ENCODE assay signal across 32 cellular contexts in the genomic region with DNA sequence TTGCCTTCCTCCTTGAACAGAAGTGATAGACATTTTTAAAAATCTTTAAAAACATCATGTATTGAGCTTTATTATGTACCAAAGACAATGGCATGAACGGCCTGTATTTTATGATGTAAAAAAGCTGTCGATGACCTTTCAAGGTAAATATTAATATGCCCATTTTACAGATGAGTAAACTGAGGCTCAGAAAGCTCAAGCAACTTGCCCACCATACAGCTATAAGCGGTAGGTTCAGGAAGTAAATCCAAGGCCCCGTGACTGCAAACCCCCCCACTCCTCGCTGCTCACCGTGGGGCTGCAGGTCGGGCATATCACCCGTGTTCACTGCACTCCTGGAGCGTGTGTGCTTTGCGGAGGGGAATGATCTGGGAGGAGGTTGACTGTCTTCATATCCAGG. TPM values are rescaled to one million over a fixed set of nuclear protein-coding genes. Genes with fewer than 3 reads are reported as not detected.
"Had no signal": no experiment of that assay in that cellular context is flagged by ENCODE, and none has a peak within 500 bp of the region (broad histone marks: within the 10 kb centered on the region; RNA-seq: fewer than 3 reads in every experiment).

No MANE protein-coding gene starts in this region.

- DNase-seq: activated B cell treated with CpG ODN at 0.5 μM for 24 hours; activated CD4-positive, alpha-beta T cell treated with anti-CD3 and anti-CD28 coated beads for 48 hours; activated CD4-positive, alpha-beta T cell treated with anti-CD3 and anti-CD28 coated beads, Interleukin-2, amount 50 U/mL, for 1 hour; activated CD4-positive, alpha-beta T cell treated with anti-CD3 and anti-CD28 coated beads, Interleukin-2, amount 50 U/mL, for 48 hours; activated CD8-positive, alpha-beta memory T cell treated with anti-CD3 and anti-CD28 coated beads for 24 hours; activated CD8-positive, alpha-beta T cell treated with anti-CD3 and anti-CD28 coated beads for 36 hours; activated effector memory CD4-positive, alpha-beta T cell treated with Interleukin-2 at 50 U/mL for 16 hours; activated gamma-delta T cell treated with Interleukin-2 at 50 U/mL for 16 hours; activated naive CD4-positive, alpha-beta T cell treated with anti-CD3 and anti-CD28 coated beads, Interleukin-2, amount 50 U/mL, for 16 hours; activated naive CD4-positive, alpha-beta T cell treated with Interleukin-2 at 50 U/mL for 16 hours; activated T-cell treated with anti-CD3 and anti-CD28 coated beads, Interleukin-2, amount 50 U/mL, for 4 hours; amniotic stem cell; anterior cingulate cortex; brain microvascular endothelial cell; caudate nucleus; cortex of kidney; dermis blood vessel endothelial cell; effector CD4-positive, alpha-beta T cell; effector memory CD8-positive, alpha-beta T cell; erythroblast; foreskin keratinocyte; T-helper 1 cell; T-helper 17 cell; T1000; WERI-Rb-1 had no signal

- H3K36me3 ChIP-seq: brain microvascular endothelial cell, esophagus muscularis mucosa, WERI-Rb-1 had no signal

- H3K4me1 ChIP-seq: foreskin keratinocyte had no signal

- FAIRE-seq: astrocyte, bronchial epithelial cell, colon had no signal

- ATAC-seq: activated CD4-positive, CD25-positive, alpha-beta regulatory T cell treated with anti-CD3 and anti-CD28 coated beads, Interleukin-2, amount 50 U/mL, for 24 hours; activated CD8-positive, alpha-beta T cell treated with anti-CD3 and anti-CD28 coated beads for 36 hours; activated T-cell treated with anti-CD3 and anti-CD28 coated beads, Interleukin-2, amount 50 U/mL, for 4 hours; activated T-helper 17 cell treated with anti-CD3 and anti-CD28 coated beads, Interleukin-2, amount 50 U/mL, for 72 hours; effector memory CD8-positive, alpha-beta T cell; foreskin keratinocyte; gastroesophageal sphincter; T-helper 17 cell had no signal

- H3K9me3 ChIP-seq: esophagus muscularis mucosa, gastroesophageal sphincter had no signal

- H3K4me3 ChIP-seq: esophagus muscularis mucosa, gastroesophageal sphincter had no signal

- H3K27ac ChIP-seq: brain microvascular endothelial cell, esophagus muscularis mucosa, foreskin keratinocyte, gastroesophageal sphincter, WERI-Rb-1 had no signal

- H3K27me3 ChIP-seq: brain microvascular endothelial cell, esophagus muscularis mucosa, foreskin keratinocyte, gastroesophageal sphincter had no signal

RNA-seq across cellular contexts. Expression of a gene that starts 3.4 kb away (rescaled TPM):
- total RNA-seq: activated T-cell treated with anti-CD3 and anti-CD28 coated beads, Interleukin-2, amount 50 U/mL, for 4 hours; activated T-helper 17 cell treated with anti-CD3 and anti-CD28 coated beads, Interleukin-2, amount 50 U/mL, for 72 hours; bronchial epithelial cell; foreskin keratinocyte had no signal
- polyA plus RNA-seq: foreskin keratinocyte had no signal
